Comparison of ENCODE assay signal across 1 cellular context in genomic region chr6:153012856-153013255, GRCh38.
TF ChIP-seq lines count a peak whose summit lies in the region.

No MANE protein-coding gene starts in this region.

TF ChIP-seq in K562, 482 proteins besides CTCF, POLR2A, EP300 and RAD21:
- TF ChIP-seq ZBTB9 (CRISPR knock-in tag; IDR thresholded peaks at IDR 0.05) (no peak), SPI1 (IDR thresholded peaks at IDR 0.05; ENCODE audit: borderline replicate concordance, low read depth, low read length) (peak; percentile 73)
TF ChIP-seq in K562: peak in this region for 1.
